8 cellular contexts compared by ENCODE assay signal in the genomic region with DNA sequence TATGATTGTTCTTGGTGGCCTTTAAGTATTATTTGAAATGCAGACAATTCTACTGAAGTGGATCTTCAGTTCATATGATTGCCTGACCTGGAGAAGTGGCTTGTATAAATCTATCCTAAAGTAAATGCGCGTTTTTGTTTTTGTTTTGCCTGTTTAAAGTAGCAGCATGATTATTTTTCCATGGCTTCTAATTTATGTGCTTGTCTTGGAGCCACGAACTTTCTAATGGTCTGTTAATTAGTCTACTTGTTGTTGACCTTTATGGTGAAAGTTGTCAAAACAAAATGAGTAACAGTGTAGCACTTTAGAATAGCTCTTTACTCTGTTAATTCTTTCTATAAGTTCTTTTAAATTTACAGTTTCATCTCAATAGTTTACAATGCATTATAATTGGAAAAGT. TPM values are rescaled to one million over a fixed set of nuclear protein-coding genes. Genes with fewer than 3 reads are reported as not detected.
DNase-seq lines count a peak whose midpoint lies in the region; ATAC-seq, FAIRE-seq and TF ChIP-seq lines count a peak whose summit lies in the region.

No MANE protein-coding gene starts in this region.

- intact Hi-C loops in activated CD4-positive, alpha-beta T cell treated with anti-CD3 and anti-CD28 coated beads for 36 hours (cut with DNase I, micrococcal nuclease), result loop anchor here (2.0 to 5.0 kb wide), 5 partner anchors 479 to 1147 kb away; partner anchors contain the start of genes ABCA5 (in 2 of the 2), KPNA2 (in 1 of the 2), NOL11 (in 1 of the 2) and PSMD12 (in 1 of the 2)
- intact Hi-C loops in kidney (cut with DNase I), result no loop called here

- H3K9me3 ChIP-seq in kidney (ENCODE audit: control insufficient read depth in 1 of 2, low read length in 2 of 2) (no peaks in the 10 kb centered on the region), suprapubic skin (no peaks in the 10 kb centered on the region)

- FAIRE-seq in kidney (lab: Jason Lieb, UNC), result no peak

- H3K36me3 ChIP-seq in kidney (ENCODE audit: control insufficient read depth in 1 of 2, insufficient read depth in 2 of 2, low read length in 2 of 2), result peaks cover 8 to 26% of the 10 kb centered on the region in 2 donors
- peaks cover 25% of the 10 kb centered on the region for H3K36me3 ChIP-seq in suprapubic skin

- H3K9me3 Mint-ChIP-seq in activated CD4-positive, alpha-beta T cell treated with anti-CD3 and anti-CD28 coated beads for 36 hours (ENCODE audit: low read depth), result no peaks in the 10 kb centered on the region
- no peaks in the 10 kb centered on the region for H3K9me3 Mint-ChIP-seq in activated naive CD8-positive, alpha-beta T cell treated with anti-CD3 and anti-CD28 coated beads for 36 hours

- TF ChIP-seq EP300 in suprapubic skin (IDR thresholded peaks at IDR 0.05), result no peak

- POLR2A ChIA-PET in activated CD4-positive, alpha-beta T cell treated with anti-CD3 and anti-CD28 coated beads for 36 hours (lab: Charles Lee), result no interaction called here

- peaks cover 42% of the 10 kb centered on the region for H3K36me3 Mint-ChIP-seq in activated CD4-positive, alpha-beta T cell treated with anti-CD3 and anti-CD28 coated beads for 36 hours (ENCODE audit: low read depth)
- peaks cover 46% of the 10 kb centered on the region for H3K36me3 Mint-ChIP-seq in activated naive CD8-positive, alpha-beta T cell treated with anti-CD3 and anti-CD28 coated beads for 36 hours

- H3K27ac ChIP-seq in kidney (ENCODE audit: low read depth in 2 of 2, low read length in 2 of 2) (peak overlapping the region; percentile 95 to 99), suprapubic skin (peak overlapping the region; percentile 99)

- peak overlapping the region; percentile 92 for H3K4me3 Mint-ChIP-seq in activated CD4-positive, alpha-beta T cell treated with anti-CD3 and anti-CD28 coated beads for 36 hours
- H3K4me3 Mint-ChIP-seq in activated naive CD8-positive, alpha-beta T cell treated with anti-CD3 and anti-CD28 coated beads for 36 hours, result peak overlapping the region; percentile 96

- no peaks in the 10 kb centered on the region for H3K27me3 ChIP-seq in suprapubic skin

- peak overlapping the region; percentile 96 for H3K9ac ChIP-seq in kidney (ENCODE audit: low read length in 2 of 2)

- H3K27ac Mint-ChIP-seq in activated CD4-positive, alpha-beta T cell treated with anti-CD3 and anti-CD28 coated beads for 36 hours, result peak overlapping the region; percentile 95
- H3K27ac Mint-ChIP-seq in activated naive CD8-positive, alpha-beta T cell treated with anti-CD3 and anti-CD28 coated beads for 36 hours, result no peak overlapping the region

- peaks cover 45% of the 10 kb centered on the region for H3K4me1 Mint-ChIP-seq in activated CD4-positive, alpha-beta T cell treated with anti-CD3 and anti-CD28 coated beads for 36 hours
- peaks cover 39% of the 10 kb centered on the region for H3K4me1 Mint-ChIP-seq in activated naive CD8-positive, alpha-beta T cell treated with anti-CD3 and anti-CD28 coated beads for 36 hours

- H3K27me3 Mint-ChIP-seq in activated CD4-positive, alpha-beta T cell treated with anti-CD3 and anti-CD28 coated beads for 36 hours, result no peaks in the 10 kb centered on the region
- no peaks in the 10 kb centered on the region for H3K27me3 Mint-ChIP-seq in activated naive CD8-positive, alpha-beta T cell treated with anti-CD3 and anti-CD28 coated beads for 36 hours

- ATAC-seq in activated CD4-positive, alpha-beta T cell treated with anti-CD3 and anti-CD28 coated beads for 36 hours, result no peak

- peaks cover 14 to 17% of the 10 kb centered on the region in 2 donors for H3K4me1 ChIP-seq in kidney (ENCODE audit: control insufficient read depth in 1 of 2, insufficient read depth in 1 of 2, low read depth in 1 of 2, low read length in 2 of 2)
- H3K4me1 ChIP-seq in suprapubic skin, result peaks cover 39% of the 10 kb centered on the region

- no peak for TF ChIP-seq POLR2A in suprapubic skin (IDR thresholded peaks at IDR 0.05)

- DNase-seq in activated CD4-positive, alpha-beta T cell treated with anti-CD3 and anti-CD28 coated beads for 36 hours, result no peak
- no peak for DNase-seq in activated CD4-positive, alpha-beta T cell treated with anti-CD3 and anti-CD28 coated beads for 4 hours
- no peak for DNase-seq in activated naive CD8-positive, alpha-beta T cell treated with anti-CD3 and anti-CD28 coated beads for 36 hours
- DNase-seq in kidney, result no peak
- DNase-seq in suprapubic skin (ENCODE audit: low spot score in 2 of 2), result no peak
- DNase-seq in DMS79 (lab: John Stamatoyannopoulos, UW), result no peak
- DNase-seq in GM13976 (ENCODE audit: low spot score), result no peak
- DNase-seq in NK-92 treated with Interleukin-12 subunit alpha and Interleukin-12 subunit beta, amount 100 ng/mL, for 24 hours (lab: John Stamatoyannopoulos, UW), result no peak

- in situ Hi-C loops in GM13976 (cut with MboI; ENCODE audit: low sequenced_read_pairs, unreplicated experiment), result no loop called here

- TF ChIP-seq CTCF in kidney (IDR thresholded peaks at IDR 0.05; ENCODE audit: borderline replicate concordance, extremely low read depth, insufficient read depth) (no peak), suprapubic skin (IDR thresholded peaks at IDR 0.05) (no peak), GM13976 (IDR thresholded peaks at IDR 0.05; ENCODE audit: borderline replicate concordance, control extremely low read depth, extremely low read depth, insufficient read depth, missing control alignments) (no peak)

- CTCF ChIA-PET in activated CD4-positive, alpha-beta T cell treated with anti-CD3 and anti-CD28 coated beads for 36 hours (lab: Charles Lee), result no interaction called here

- WGBS in suprapubic skin, result 12% methylated on average over 3 of the region's 3 CpGs

- H3K4me3 ChIP-seq in kidney (ENCODE audit: low read length in 2 of 2) (peak overlapping the region; percentile 94 to 100), suprapubic skin (peak overlapping the region; percentile 95)

RNA-seq across cellular contexts. Expression of gene PRKAR1A, which starts 1.7 kb away (rescaled TPM):
- 100 to 1,000 TPM; 165 to 167 TPM for total RNA-seq in activated CD4-positive, alpha-beta T cell treated with anti-CD3 and anti-CD28 coated beads for 36 hours
- total RNA-seq in activated naive CD8-positive, alpha-beta T cell treated with anti-CD3 and anti-CD28 coated beads for 36 hours, result 100 to 1,000 TPM; 152 to 156 TPM
- total RNA-seq in kidney (340 TPM), suprapubic skin (100 to 1,000 TPM; 245 to 286 (median 264) TPM)
- 92.3 TPM for polyA plus RNA-seq in kidney (ENCODE audit: insufficient read depth, low read depth, low replicate concordance)

RNA-seq across cellular contexts. Expression of gene WIPI1, which starts 56.6 kb away (rescaled TPM):
- 10 to 100 TPM; 14.0 to 17.6 TPM for total RNA-seq in activated CD4-positive, alpha-beta T cell treated with anti-CD3 and anti-CD28 coated beads for 36 hours
- total RNA-seq in activated naive CD8-positive, alpha-beta T cell treated with anti-CD3 and anti-CD28 coated beads for 36 hours, result 1 to 10 TPM; 8.7 to 8.9 TPM
- total RNA-seq in kidney (41.2 TPM), suprapubic skin (10 to 100 TPM; 19.3 to 35.1 (median 27.8) TPM)
- 40.9 TPM for polyA plus RNA-seq in kidney (ENCODE audit: insufficient read depth, low read depth, low replicate concordance)
